1 cellular context compared by ENCODE assay signal in the genomic region with DNA sequence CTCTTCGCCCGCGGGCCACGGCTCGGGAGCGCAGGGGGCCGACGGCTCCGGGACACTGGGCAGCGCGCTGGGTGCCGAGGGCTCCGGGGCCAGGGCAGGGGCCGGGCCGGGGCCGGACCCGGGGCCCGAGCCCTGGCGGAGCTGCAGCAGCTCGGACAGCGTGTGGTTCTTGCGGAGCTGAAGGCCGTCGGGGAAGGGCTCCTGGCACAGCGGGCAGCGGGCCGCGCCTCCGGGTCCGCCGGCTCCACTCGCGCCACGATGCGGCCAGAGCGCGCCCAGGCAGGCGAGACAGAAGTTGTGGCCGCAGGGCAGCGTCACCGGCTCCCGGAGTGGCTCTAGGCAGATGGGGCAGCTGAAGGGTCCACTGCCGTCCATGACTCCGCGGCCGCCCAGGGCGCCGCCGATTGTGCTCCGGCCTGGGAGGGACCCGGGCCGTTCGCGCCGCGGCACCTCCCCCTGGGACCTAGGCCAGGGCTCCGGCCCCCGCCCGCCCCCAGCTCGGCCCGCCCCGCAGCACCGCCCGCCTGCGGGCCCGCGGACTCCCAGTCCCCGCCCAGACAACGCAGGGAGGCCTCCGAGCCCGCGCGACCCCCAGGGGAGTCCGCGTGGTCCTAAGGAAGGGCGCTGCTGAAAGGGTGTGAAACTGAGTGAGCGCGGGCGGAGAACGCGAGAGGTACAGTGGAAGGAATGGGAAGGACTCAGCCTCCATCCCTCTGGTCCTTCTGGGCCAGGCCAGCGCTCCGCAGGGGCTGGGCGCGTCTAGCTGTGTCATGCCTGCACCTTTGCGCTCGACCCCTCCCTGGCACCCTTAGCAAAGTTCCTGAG.
TF ChIP-seq lines count a peak whose summit lies in the region.

TRIM47 (minus strand) TSS at position 408 of the 825 bp plus-strand sequence; CDS start at position 375, 33 bp downstream.

TF ChIP-seq in HepG2, 621 proteins besides CTCF, POLR2A, EP300 and RAD21 (continued from another document and continues in another):
- no peak for TF ChIP-seq GMEB2 (CRISPR knock-in tag; IDR thresholded peaks at IDR 0.05; ENCODE audit: low read depth)
- no peak for TF ChIP-seq NFRKB (IDR thresholded peaks at IDR 0.05)
- peak; percentile 59; the same call in 1 of the 2 replicates for TF ChIP-seq ZSCAN22 (CRISPR knock-in tag; IDR thresholded peaks at IDR 0.05)
- TF ChIP-seq MED1 (CRISPR knock-in tag; IDR thresholded peaks at IDR 0.05), result peak; percentile 73
- TF ChIP-seq SOX6 (IDR thresholded peaks at IDR 0.05), result no peak
- peak; percentile 51; the same call in 1 of the 2 replicates for TF ChIP-seq SOX6 (CRISPR knock-in tag; IDR thresholded peaks at IDR 0.05)
- peak; percentile 85; the same call in 1 of the 2 replicates for TF ChIP-seq ZNF605 (CRISPR knock-in tag; IDR thresholded peaks at IDR 0.05)
- TF ChIP-seq FOXC1 (CRISPR knock-in tag; IDR thresholded peaks at IDR 0.05; ENCODE audit: borderline replicate concordance), result peak; percentile 52
- no peak for TF ChIP-seq ASH2L (IDR thresholded peaks at IDR 0.05; ENCODE audit: insufficient read length, low read depth, low read length)
- peak; percentile 77 for TF ChIP-seq GATAD2A (CRISPR knock-in tag; IDR thresholded peaks at IDR 0.05)
- TF ChIP-seq TBP (CRISPR knock-in tag; IDR thresholded peaks at IDR 0.05), result no peak
- TF ChIP-seq MAFK (conservative IDR thresholded peaks at IDR 0.05 in 1 of 2, IDR thresholded peaks at IDR 0.05 in 1 of 2; ENCODE audit: low read length in 2 of 2), result peak in 1 of 2 experiments; percentile 72; a peak in 3 of 4 replicates
- TF ChIP-seq ZNF337 (CRISPR knock-in tag; IDR thresholded peaks at IDR 0.05; ENCODE audit: borderline replicate concordance, low read depth), result peak; percentile 74; the same call in 1 of the 2 replicates
- TF ChIP-seq, protein P1, sequence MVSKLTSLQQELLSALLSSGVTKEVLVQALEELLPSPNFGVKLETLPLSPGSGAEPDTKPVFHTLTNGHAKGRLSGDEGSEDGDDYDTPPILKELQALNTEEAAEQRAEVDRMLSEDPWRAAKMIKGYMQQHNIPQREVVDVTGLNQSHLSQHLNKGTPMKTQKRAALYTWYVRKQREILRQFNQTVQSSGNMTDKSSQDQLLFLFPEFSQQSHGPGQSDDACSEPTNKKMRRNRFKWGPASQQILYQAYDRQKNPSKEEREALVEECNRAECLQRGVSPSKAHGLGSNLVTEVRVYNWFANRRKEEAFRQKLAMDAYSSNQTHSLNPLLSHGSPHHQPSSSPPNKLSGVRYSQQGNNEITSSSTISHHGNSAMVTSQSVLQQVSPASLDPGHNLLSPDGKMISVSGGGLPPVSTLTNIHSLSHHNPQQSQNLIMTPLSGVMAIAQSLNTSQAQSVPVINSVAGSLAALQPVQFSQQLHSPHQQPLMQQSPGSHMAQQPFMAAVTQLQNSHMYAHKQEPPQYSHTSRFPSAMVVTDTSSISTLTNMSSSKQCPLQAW (CRISPR knock-in tag; IDR thresholded peaks at IDR 0.05), result peak; percentile 39; the same call in 1 of the 2 replicates
- TF ChIP-seq NFE2L1 (CRISPR knock-in tag; IDR thresholded peaks at IDR 0.05; ENCODE audit: borderline replicate concordance), result no peak; the same call in 1 of the 2 replicates
- peak; percentile 88 for TF ChIP-seq PHF8 (CRISPR knock-in tag; IDR thresholded peaks at IDR 0.05)
- TF ChIP-seq IKZF1 (IDR thresholded peaks at IDR 0.05), result no peak
- TF ChIP-seq ZNF614 (CRISPR knock-in tag; IDR thresholded peaks at IDR 0.05; ENCODE audit: borderline replicate concordance), result peak; percentile 64; the same call in 1 of the 2 replicates
- peak; percentile 68; the same call in 1 of the 2 replicates for TF ChIP-seq GMEB1 (CRISPR knock-in tag; IDR thresholded peaks at IDR 0.05; ENCODE audit: borderline replicate concordance)
- peak; percentile 89; the same call in 1 of the 2 replicates for TF ChIP-seq AKAP8 (CRISPR knock-in tag; IDR thresholded peaks at IDR 0.05)
- TF ChIP-seq MTF2 (CRISPR knock-in tag; IDR thresholded peaks at IDR 0.05; ENCODE audit: borderline replicate concordance), result no peak
- TF ChIP-seq SP5 (CRISPR knock-in tag; IDR thresholded peaks at IDR 0.05; ENCODE audit: borderline replicate concordance, low read depth), result peak; percentile 75
- peak; percentile 46; the same call in 1 of the 2 replicates for TF ChIP-seq KAT8 (CRISPR knock-in tag; IDR thresholded peaks at IDR 0.05)
- peak; percentile 11; the same call in 1 of the 2 replicates for TF ChIP-seq NR2C2 (CRISPR knock-in tag; IDR thresholded peaks at IDR 0.05; ENCODE audit: borderline replicate concordance)
- TF ChIP-seq KAT7 (CRISPR knock-in tag; IDR thresholded peaks at IDR 0.05; ENCODE audit: borderline replicate concordance), result no peak; the same call in 1 of the 2 replicates
- TF ChIP-seq ZBTB21 (CRISPR knock-in tag; IDR thresholded peaks at IDR 0.05), result no peak
- peak; percentile 32; the same call in 1 of the 2 replicates for TF ChIP-seq SIX4 (CRISPR knock-in tag; IDR thresholded peaks at IDR 0.05)
- no peak for TF ChIP-seq PAF1 (CRISPR knock-in tag; IDR thresholded peaks at IDR 0.05)
- TF ChIP-seq RXRB (CRISPR knock-in tag; IDR thresholded peaks at IDR 0.05; ENCODE audit: borderline replicate concordance), result peak; percentile 49
- TF ChIP-seq ZNF343 (CRISPR knock-in tag; IDR thresholded peaks at IDR 0.05), result peak; percentile 72
- TF ChIP-seq HHEX (CRISPR knock-in tag; IDR thresholded peaks at IDR 0.05), result no peak
- TF ChIP-seq, protein P2, sequence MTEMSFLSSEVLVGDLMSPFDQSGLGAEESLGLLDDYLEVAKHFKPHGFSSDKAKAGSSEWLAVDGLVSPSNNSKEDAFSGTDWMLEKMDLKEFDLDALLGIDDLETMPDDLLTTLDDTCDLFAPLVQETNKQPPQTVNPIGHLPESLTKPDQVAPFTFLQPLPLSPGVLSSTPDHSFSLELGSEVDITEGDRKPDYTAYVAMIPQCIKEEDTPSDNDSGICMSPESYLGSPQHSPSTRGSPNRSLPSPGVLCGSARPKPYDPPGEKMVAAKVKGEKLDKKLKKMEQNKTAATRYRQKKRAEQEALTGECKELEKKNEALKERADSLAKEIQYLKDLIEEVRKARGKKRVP (CRISPR knock-in tag; IDR thresholded peaks at IDR 0.05), result no peak
- no peak for TF ChIP-seq GLI4 (CRISPR knock-in tag; IDR thresholded peaks at IDR 0.05; ENCODE audit: borderline replicate concordance)
- TF ChIP-seq WIZ (CRISPR knock-in tag; IDR thresholded peaks at IDR 0.05), result no peak; the same call in 1 of the 2 replicates
- TF ChIP-seq, protein P3, sequence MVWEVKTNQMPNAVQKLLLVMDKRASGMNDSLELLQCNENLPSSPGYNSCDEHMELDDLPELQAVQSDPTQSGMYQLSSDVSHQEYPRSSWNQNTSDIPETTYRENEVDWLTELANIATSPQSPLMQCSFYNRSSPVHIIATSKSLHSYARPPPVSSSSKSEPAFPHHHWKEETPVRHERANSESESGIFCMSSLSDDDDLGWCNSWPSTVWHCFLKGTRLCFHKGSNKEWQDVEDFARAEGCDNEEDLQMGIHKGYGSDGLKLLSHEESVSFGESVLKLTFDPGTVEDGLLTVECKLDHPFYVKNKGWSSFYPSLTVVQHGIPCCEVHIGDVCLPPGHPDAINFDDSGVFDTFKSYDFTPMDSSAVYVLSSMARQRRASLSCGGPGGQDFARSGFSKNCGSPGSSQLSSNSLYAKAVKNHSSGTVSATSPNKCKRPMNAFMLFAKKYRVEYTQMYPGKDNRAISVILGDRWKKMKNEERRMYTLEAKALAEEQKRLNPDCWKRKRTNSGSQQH (CRISPR knock-in tag; IDR thresholded peaks at IDR 0.05; ENCODE audit: low read depth), result no peak; the same call in 1 of the 2 replicates
- 0 out of 2 replicates have a peak, but pooled peaks have one; percentile 17 for TF ChIP-seq TEF (CRISPR knock-in tag; IDR thresholded peaks at IDR 0.05)
- no peak for TF ChIP-seq THAP7 (CRISPR knock-in tag; IDR thresholded peaks at IDR 0.05)
- TF ChIP-seq, protein P4, sequence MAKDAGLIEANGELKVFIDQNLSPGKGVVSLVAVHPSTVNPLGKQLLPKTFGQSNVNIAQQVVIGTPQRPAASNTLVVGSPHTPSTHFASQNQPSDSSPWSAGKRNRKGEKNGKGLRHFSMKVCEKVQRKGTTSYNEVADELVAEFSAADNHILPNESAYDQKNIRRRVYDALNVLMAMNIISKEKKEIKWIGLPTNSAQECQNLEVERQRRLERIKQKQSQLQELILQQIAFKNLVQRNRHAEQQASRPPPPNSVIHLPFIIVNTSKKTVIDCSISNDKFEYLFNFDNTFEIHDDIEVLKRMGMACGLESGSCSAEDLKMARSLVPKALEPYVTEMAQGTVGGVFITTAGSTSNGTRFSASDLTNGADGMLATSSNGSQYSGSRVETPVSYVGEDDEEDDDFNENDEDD (CRISPR knock-in tag; IDR thresholded peaks at IDR 0.05; ENCODE audit: borderline replicate concordance), result peak; percentile 71
- TF ChIP-seq SNAPC2 (CRISPR knock-in tag; IDR thresholded peaks at IDR 0.05), result peak; percentile 29
- no peak for TF ChIP-seq ZMYM2 (CRISPR knock-in tag; IDR thresholded peaks at IDR 0.05)
- peak; percentile 70; the same call in 1 of the 2 replicates for TF ChIP-seq ISL2 (CRISPR knock-in tag; IDR thresholded peaks at IDR 0.05)
- peak; percentile 53; the same call in 1 of the 2 replicates for TF ChIP-seq ZMYM4 (CRISPR knock-in tag; IDR thresholded peaks at IDR 0.05)
- 0 out of 2 replicates have a peak, but pooled peaks have one; percentile 57 for TF ChIP-seq ZNF563 (CRISPR knock-in tag; IDR thresholded peaks at IDR 0.05)
- TF ChIP-seq ZNF891 (CRISPR knock-in tag; IDR thresholded peaks at IDR 0.05), result no peak
- TF ChIP-seq, protein P5, sequence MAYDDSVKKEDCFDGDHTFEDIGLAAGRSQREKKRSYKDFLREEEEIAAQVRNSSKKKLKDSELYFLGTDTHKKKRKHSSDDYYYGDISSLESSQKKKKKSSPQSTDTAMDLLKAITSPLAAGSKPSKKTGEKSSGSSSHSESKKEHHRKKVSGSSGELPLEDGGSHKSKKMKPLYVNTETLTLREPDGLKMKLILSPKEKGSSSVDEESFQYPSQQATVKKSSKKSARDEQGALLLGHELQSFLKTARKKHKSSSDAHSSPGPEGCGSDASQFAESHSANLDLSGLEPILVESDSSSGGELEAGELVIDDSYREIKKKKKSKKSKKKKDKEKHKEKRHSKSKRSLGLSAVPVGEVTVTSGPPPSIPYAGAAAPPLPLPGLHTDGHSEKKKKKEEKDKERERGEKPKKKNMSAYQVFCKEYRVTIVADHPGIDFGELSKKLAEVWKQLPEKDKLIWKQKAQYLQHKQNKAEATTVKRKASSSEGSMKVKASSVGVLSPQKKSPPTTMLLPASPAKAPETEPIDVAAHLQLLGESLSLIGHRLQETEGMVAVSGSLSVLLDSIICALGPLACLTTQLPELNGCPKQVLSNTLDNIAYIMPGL (CRISPR knock-in tag; IDR thresholded peaks at IDR 0.05; ENCODE audit: borderline replicate concordance in 1 of 2, low read depth in 1 of 2), result peak in 1 of 2 experiments; percentile 62; a peak in 3 of 4 replicates
- TF ChIP-seq ZNF772 (CRISPR knock-in tag; IDR thresholded peaks at IDR 0.05), result peak; percentile 74; the same call in 1 of the 2 replicates
- 0 out of 2 replicates have a peak, but pooled peaks have one; percentile 24 for TF ChIP-seq MYNN (CRISPR knock-in tag; IDR thresholded peaks at IDR 0.05; ENCODE audit: low read depth)
- TF ChIP-seq, protein P6, sequence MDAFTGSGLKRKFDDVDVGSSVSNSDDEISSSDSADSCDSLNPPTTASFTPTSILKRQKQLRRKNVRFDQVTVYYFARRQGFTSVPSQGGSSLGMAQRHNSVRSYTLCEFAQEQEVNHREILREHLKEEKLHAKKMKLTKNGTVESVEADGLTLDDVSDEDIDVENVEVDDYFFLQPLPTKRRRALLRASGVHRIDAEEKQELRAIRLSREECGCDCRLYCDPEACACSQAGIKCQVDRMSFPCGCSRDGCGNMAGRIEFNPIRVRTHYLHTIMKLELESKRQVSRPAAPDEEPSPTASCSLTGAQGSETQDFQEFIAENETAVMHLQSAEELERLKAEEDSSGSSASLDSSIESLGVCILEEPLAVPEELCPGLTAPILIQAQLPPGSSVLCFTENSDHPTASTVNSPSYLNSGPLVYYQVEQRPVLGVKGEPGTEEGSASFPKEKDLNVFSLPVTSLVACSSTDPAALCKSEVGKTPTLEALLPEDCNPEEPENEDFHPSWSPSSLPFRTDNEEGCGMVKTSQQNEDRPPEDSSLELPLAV (CRISPR knock-in tag; conservative IDR thresholded peaks at IDR 0.05; ENCODE audit: low read depth), result no peak
